ENCODE assay signal across 16 cellular contexts in genomic region chr2:235030126-235030525, GRCh38.
"Had no signal": no experiment of that assay in that cellular context is flagged by ENCODE, and none has a peak within 500 bp of the region (broad histone marks: within the 10 kb centered on the region; RNA-seq: fewer than 3 reads in every experiment).

No MANE protein-coding gene starts in this region.

- FAIRE-seq: endothelial cell of umbilical vein, pancreas, TTC549 had no signal

- H3K36me3 ChIP-seq: adrenal gland, sigmoid colon, uterus had no signal

- H3K27me3 ChIP-seq: adrenal gland, esophagus muscularis mucosa, gastroesophageal sphincter, heart right ventricle, left lung, pancreas, sigmoid colon, uterus had no signal

- H3K4me3 ChIP-seq: adrenal gland, esophagus muscularis mucosa, gastroesophageal sphincter, heart right ventricle, left lung, pancreas, sigmoid colon, uterus had no signal

- DNase-seq: activated CD4-positive, alpha-beta T cell treated with anti-CD3 and anti-CD28 coated beads for 36 hours; activated CD4-positive, alpha-beta T cell treated with anti-CD3 and anti-CD28 coated beads, Interleukin-2, amount 50 U/mL, for 48 hours; activated gamma-delta T cell; adrenal gland; effector CD8-positive, alpha-beta T cell; heart right ventricle; left lung; sigmoid colon; stimulated activated naive B cell treated with anti-CD40 and anti-IgM and Interleukin-4, amounts not matched to agents 10 μg/mL and 1 μg/mL and 100 μg/mL, for 72 hours; uterus had no signal

- H3K27ac ChIP-seq: adrenal gland, esophagus muscularis mucosa, gastroesophageal sphincter, heart right ventricle, left lung, uterus had no signal

- ATAC-seq: activated CD4-positive, alpha-beta T cell treated with anti-CD3 and anti-CD28 coated beads for 36 hours; activated naive CD4-positive, alpha-beta T cell treated with anti-CD3 and anti-CD28 coated beads, Interleukin-2, amount 50 U/mL, for 72 hours; gastroesophageal sphincter; left lung; pancreas; stimulated activated naive B cell treated with anti-CD40 and anti-IgM and Interleukin-4, amounts not matched to agents 10 μg/mL and 1 μg/mL and 100 μg/mL, for 72 hours had no signal

- H3K9me3 ChIP-seq: adrenal gland, esophagus muscularis mucosa, gastroesophageal sphincter, heart right ventricle, left lung, pancreas, sigmoid colon, uterus had no signal
